ENCODE assay signal across 17 cellular contexts in the genomic region with DNA sequence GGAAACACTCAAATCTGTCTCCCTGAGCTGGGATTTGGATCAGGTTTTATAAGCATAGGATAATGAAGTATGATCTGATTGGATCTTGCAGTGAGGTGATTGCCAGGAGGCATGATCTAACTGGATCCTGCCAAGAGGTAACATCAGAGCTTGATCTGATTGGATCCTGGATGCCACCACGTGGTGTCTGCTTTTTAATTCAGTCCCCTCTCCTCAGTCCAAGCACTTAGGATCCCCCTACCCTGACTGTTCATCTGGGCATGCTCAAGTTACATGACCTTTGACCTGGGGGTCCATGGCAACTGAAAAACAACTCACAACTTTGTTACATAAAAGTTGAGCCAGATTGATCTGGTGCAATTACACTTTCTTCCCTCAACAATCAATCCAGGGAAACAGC. TPM values are rescaled to one million over a fixed set of nuclear protein-coding genes. Genes with fewer than 3 reads are reported as not detected.
DNase-seq lines count a peak whose midpoint lies in the region; ATAC-seq, FAIRE-seq and TF ChIP-seq lines count a peak whose summit lies in the region.
"Had no signal": no experiment of that assay in that cellular context is flagged by ENCODE, and none has a peak within 500 bp of the region (broad histone marks: within the 10 kb centered on the region; RNA-seq: fewer than 3 reads in every experiment).

No MANE protein-coding gene starts in this region.

- H3K4me1 Mint-ChIP-seq in T-helper 2 cell treated with Interferon-gamma antibody and Interleukin-4, amounts not matched to agents 5 μg/mL and 100 μg/mL, for 36 hours (ENCODE audit: low read depth), result peaks cover 1% of the 10 kb centered on the region

- no peak overlapping the region for H3K27ac Mint-ChIP-seq in T-helper 2 cell treated with Interferon-gamma antibody and Interleukin-4, amounts not matched to agents 5 μg/mL and 100 μg/mL, for 36 hours
- H3K27ac Mint-ChIP-seq: H9, IgD-negative memory B cell had no signal

- intact Hi-C loops in sciatic nerve (cut with DNase I), result no loop called here

- H2BK5ac ChIP-seq in H1 (ENCODE audit: low read depth, low read length), result no peak overlapping the region
- H2BK5ac ChIP-seq in mesendoderm (ENCODE audit: low read length), result no peak overlapping the region

- H2BK15ac ChIP-seq in H1 (ENCODE audit: low read length) (no peak overlapping the region), mesendoderm (replicated peaks; ENCODE audit: low read depth) (no peak overlapping the region)

- H3K4ac ChIP-seq in H1 (replicated peaks; ENCODE audit: insufficient read length, low read depth, low read length) (no peak overlapping the region), mesendoderm (ENCODE audit: low read depth, low read length) (no peak overlapping the region)

- no peak overlapping the region for H3K18ac ChIP-seq in H1 (ENCODE audit: extremely low read depth, low read length)
- H3K18ac ChIP-seq in mesendoderm (ENCODE audit: low read length), result no peak overlapping the region

- H3K9me3 Mint-ChIP-seq in T-helper 2 cell treated with Interferon-gamma antibody and Interleukin-4, amounts not matched to agents 5 μg/mL and 100 μg/mL, for 36 hours, result no peaks in the 10 kb centered on the region
- H3K9me3 Mint-ChIP-seq: H9 had no signal

- H4K8ac ChIP-seq in H1 (ENCODE audit: extremely low read depth, insufficient read depth, low read length) (no peak overlapping the region), mesendoderm (ENCODE audit: low read depth, low read length) (no peak overlapping the region)

- H3K36me3 ChIP-seq in H7 (replicated peaks; ENCODE audit: control insufficient read depth, insufficient read depth, low read length) (no peaks in the 10 kb centered on the region), H1 (ENCODE audit: control insufficient read depth in 2 of 4, insufficient read depth in 4 of 4, low read length in 3 of 4) (no peaks in the 10 kb centered on the region), mesendoderm (ENCODE audit: control insufficient read depth, insufficient read depth, low read length) (no peaks in the 10 kb centered on the region)

- H2BK120ac ChIP-seq in H1 (replicated peaks; ENCODE audit: low read depth, low read length) (no peak overlapping the region), mesendoderm (ENCODE audit: low read depth, low read length) (no peak overlapping the region)

- no peak overlapping the region for H4K91ac ChIP-seq in H1 (replicated peaks; ENCODE audit: insufficient read length, low read length)

- no peak overlapping the region for H3K27ac ChIP-seq in H1 (ENCODE audit: low read depth, low read length)
- no peak overlapping the region for H3K27ac ChIP-seq in mesendoderm (ENCODE audit: low read depth, low read length)
- H3K27ac ChIP-seq: 22Rv1 had no signal

- H2AK5ac ChIP-seq in H1 (ENCODE audit: low read depth, low read length) (no peak overlapping the region), mesendoderm (ENCODE audit: low read length) (no peak overlapping the region)

- H3K4me1 ChIP-seq in H1 (replicated peaks in 1 of 4; ENCODE audit: control insufficient read depth in 3 of 4, insufficient read depth in 4 of 4, low read length in 3 of 4) (no peaks in the 10 kb centered on the region; a peak in 1 of 7 replicates), mesendoderm (ENCODE audit: control insufficient read depth, low read depth, low read length) (no peaks in the 10 kb centered on the region)

- no peaks in the 10 kb centered on the region for H3K9me3 ChIP-seq in H1 (ENCODE audit: insufficient read depth in 2 of 2, low read depth in 1 of 2, low read length in 1 of 2)

- no peak overlapping the region for H3K23ac ChIP-seq in H1 (ENCODE audit: insufficient read length)
- H3K23ac ChIP-seq in mesendoderm (ENCODE audit: low read length), result no peak overlapping the region

- H3K14ac ChIP-seq in H1 (ENCODE audit: insufficient read length), result no peak overlapping the region

- no peak overlapping the region for H3K4me3 ChIP-seq in H7 (ENCODE audit: insufficient read depth, low read depth, low read length)
- no peak overlapping the region for H3K4me3 ChIP-seq in H1 (ENCODE audit: extremely low read depth in 1 of 4, insufficient read depth in 2 of 4, low read depth in 3 of 4, low read length in 4 of 4)
- H3K4me3 ChIP-seq in mesendoderm (ENCODE audit: low read length), result no peak overlapping the region

- CTCF ChIA-PET in H1 (lab: Charles Lee; ENCODE audit: partially characterized antibody), result interaction anchor here (0.5 to 2.2 kb wide), 6 partner anchors 10 to 1451 kb away, joined by 3 to 7 read pairs (median 4); no protein-coding TSS in a partner anchor

- H3K79me1 ChIP-seq in H1 (ENCODE audit: low read depth, low read length) (no peaks in the 10 kb centered on the region), mesendoderm (ENCODE audit: low read length) (no peaks in the 10 kb centered on the region)

- H3K4me2 ChIP-seq in H1 (ENCODE audit: insufficient read depth in 1 of 2, low read depth in 2 of 2, low read length in 2 of 2), result no peak overlapping the region
- H3K4me2 ChIP-seq in mesendoderm (ENCODE audit: low read length), result no peak overlapping the region

- no peak for TF ChIP-seq RAD21 in H1 (IDR thresholded peaks at IDR 0.05 in 1 of 2, conservative IDR thresholded peaks at IDR 0.05 in 1 of 2; ENCODE audit: low read depth in 2 of 2, low read length in 2 of 2)

- H3K79me2 ChIP-seq in H1 (ENCODE audit: control insufficient read depth in 1 of 2, insufficient read depth in 2 of 2, low read length in 2 of 2) (no peaks in the 10 kb centered on the region), mesendoderm (ENCODE audit: control insufficient read depth, insufficient read depth, low read length) (no peaks in the 10 kb centered on the region)

- no peak for TF ChIP-seq POLR2A in H1 (IDR thresholded peaks at IDR 0.05; ENCODE audit: control extremely low read depth in 1 of 2, low read depth in 2 of 2, low read length in 2 of 2)

- H3K27me3 ChIP-seq in H7 (ENCODE audit: control insufficient read depth, insufficient read depth, low read length) (no peaks in the 10 kb centered on the region), H1 (replicated peaks in 1 of 4; ENCODE audit: control insufficient read depth in 3 of 4, extremely low read depth in 1 of 4, insufficient read depth in 3 of 4, low read length in 3 of 4) (no peaks in the 10 kb centered on the region), mesendoderm (ENCODE audit: insufficient read depth, low read length, poor library complexity) (no peaks in the 10 kb centered on the region)

- DNase-seq in DMS 273 (lab: John Stamatoyannopoulos, UW; ENCODE audit: unreplicated experiment) (peak; percentile 45), DMS 273 treated with DMSO at 0.1 percent for 48 hours (lab: John Stamatoyannopoulos, UW) (no peak), H7 (peak; percentile 40), H1 (ENCODE audit: low read depth in 1 of 2, low spot score in 2 of 2) (no peak), mesendoderm (peak; percentile 54), sciatic nerve (ENCODE audit: low spot score) (no peak)
- no peak for DNase-seq in T-helper 2 cell treated with Interferon-gamma antibody and Interleukin-4, amounts not matched to agents 5 μg/mL and 100 μg/mL, for 36 hours (ENCODE audit: low spot score)
- DNase-seq: C1 segment of cervical spinal cord, H9, NCI-H146, NCI-H226, NCI-H69, SIG-M5, SW 1271 had no signal

- no peak for TF ChIP-seq EP300 in H1 (IDR thresholded peaks at IDR 0.05; ENCODE audit: borderline replicate concordance in 1 of 2, low read depth in 2 of 2, low read length in 2 of 2)

- H4K20me1 ChIP-seq in H1 (replicated peaks in 1 of 2; ENCODE audit: control insufficient read depth in 1 of 2, insufficient read depth in 2 of 2, low read length in 2 of 2), result no peaks in the 10 kb centered on the region

- H3K56ac ChIP-seq in H1 (replicated peaks; ENCODE audit: insufficient read length, low read depth, low read length) (no peak overlapping the region), mesendoderm (ENCODE audit: low read length) (no peak overlapping the region)

- POLR2A ChIA-PET in H1 (lab: Charles Lee; ENCODE audit: partially characterized antibody), result interaction anchor here (1.0 to 1.6 kb wide), 2 partner anchors 9 to 327 kb away, joined by 4 to 7 read pairs; no protein-coding TSS in a partner anchor

- WGBS in H1 (ENCODE audit: extremely low coverage in 1 of 2, insufficient coverage in 1 of 2, insufficient read length in 1 of 2, insufficient replicate concordance in 2 of 2, low coverage in 1 of 2, low lambda C conversion rate in 2 of 2, missing lambda C conversion rate in 1 of 2), 2 experiments, result 56% methylated on average over 1 of the region's 1 CpG; no CpG with 5 or more reads in 1 of the 2 experiments
- no CpG with 5 or more reads among the region's 1 CpG for WGBS in mesendoderm (ENCODE audit: extremely low coverage, insufficient coverage, low lambda C conversion rate)

- H2BK20ac ChIP-seq in H1 (ENCODE audit: low read length), result no peak overlapping the region

- H3K9ac ChIP-seq in H1 (replicated peaks in 1 of 4; ENCODE audit: extremely low read depth in 1 of 4, low read depth in 3 of 4, low read length in 3 of 4) (no peak overlapping the region), mesendoderm (ENCODE audit: low read length) (no peak overlapping the region)

- no peaks in the 10 kb centered on the region; the same call in 1 of the 2 replicates for H3K23me2 ChIP-seq in H1 (ENCODE audit: low read depth, low read length)

- H4K5ac ChIP-seq in H1 (ENCODE audit: insufficient read length, low read depth, low read length) (no peak overlapping the region), mesendoderm (ENCODE audit: low read length) (no peak overlapping the region)

- ATAC-seq in HG02642 (IDR thresholded peaks at IDR 0.05; ENCODE audit: poor library complexity, unreplicated experiment) (no peak), sciatic nerve (no peak)

- no peaks in the 10 kb centered on the region for H3K36me3 Mint-ChIP-seq in T-helper 2 cell treated with Interferon-gamma antibody and Interleukin-4, amounts not matched to agents 5 μg/mL and 100 μg/mL, for 36 hours (ENCODE audit: low read depth)
- H3K36me3 Mint-ChIP-seq: IgD-negative memory B cell had no signal

- no peak for FAIRE-seq in H1 (lab: Jason Lieb, UNC)

- H2BK12ac ChIP-seq in H1 (ENCODE audit: low read depth, low read length), result no peak overlapping the region

- peaks cover 11% of the 10 kb centered on the region for H3K27me3 Mint-ChIP-seq in T-helper 2 cell treated with Interferon-gamma antibody and Interleukin-4, amounts not matched to agents 5 μg/mL and 100 μg/mL, for 36 hours (ENCODE audit: low read depth)
- H3K27me3 Mint-ChIP-seq: IgD-negative memory B cell had no signal

- no peak overlapping the region for H2AFZ ChIP-seq in H1 (ENCODE audit: low read length)

- no peak overlapping the region for H3K4me3 Mint-ChIP-seq in T-helper 2 cell treated with Interferon-gamma antibody and Interleukin-4, amounts not matched to agents 5 μg/mL and 100 μg/mL, for 36 hours
- H3K4me3 Mint-ChIP-seq: H9, IgD-negative memory B cell had no signal

- no peak for TF ChIP-seq CTCF in H1 (IDR thresholded peaks at IDR 0.05; ENCODE audit: control extremely low read depth in 1 of 3, insufficient read depth in 1 of 3, low read depth in 1 of 3, low read length in 3 of 3)

RNA-seq across cellular contexts. Expression of a gene that starts 47.5 kb away (rescaled TPM):
- 133 and 164 TPM in 2 replicates for total RNA-seq in H7 (2014; rRNA removed; shearing (Covaris generic))
- total RNA-seq in H1 (2021; fragmentation: NEBNext Ultra II Directional; extraction: Animal tissue kit (Norgen Biotek cat#: 25700)), result 190 and 195 TPM in 2 replicates
- 117 and 149 TPM in 2 replicates for polyA plus RNA-seq in H1 (2011; rRNA removed)
- 139 TPM for polyA plus RNA-seq in H1 (2011; cell fraction: cytosol; rRNA removed)
- polyA plus RNA-seq in H1 (2011; cell fraction: nucleus; rRNA removed), result 319 TPM
- 115 to 194 TPM (median 141 TPM) in 4 replicates for polyA plus RNA-seq in H1 (2012, experiment 1 of 2)
- polyA plus RNA-seq in H1 (2012, experiment 2 of 2), result 12.0 TPM
- 117 TPM for polyA plus RNA-seq in H1 (2013, experiment 1 of 2)
- polyA plus RNA-seq in H1 (2013, experiment 2 of 2), result 112 TPM
- 310 and 385 TPM in 2 replicates for polyA minus RNA-seq in H1 (2011; rRNA and poly(A)+ RNA removed)
- 124 TPM for polyA minus RNA-seq in H1 (2011; cell fraction: cytosol; rRNA and poly(A)+ RNA removed)
- polyA minus RNA-seq in H1 (2011; cell fraction: nucleus; rRNA and poly(A)+ RNA removed), result 383 TPM
- polyA plus RNA-seq in mesendoderm (2013, experiment 1 of 2), result 150 TPM
- polyA plus RNA-seq in mesendoderm (2013, experiment 2 of 2), result 147 TPM
- total RNA-seq in sciatic nerve, result 109 TPM

Comparison
In these comparisons a context has a peak if more than half of its experiments do, and no peak if none do; other contexts are left out.
1. DNase-seq: peak in DMS 273 (single experiment), H7 (single experiment) and mesendoderm (single experiment); none in DMS 273 treated with DMSO at 0.1 percent for 48 hours (single experiment), H1 (0 of 2), sciatic nerve (single experiment) and T-helper 2 cell treated with Interferon-gamma antibody and Interleukin-4, amounts not matched to agents 5 μg/mL and 100 μg/mL, for 36 hours (single experiment).